Comparison of ENCODE assay signal across 19 cellular contexts in the genomic region with DNA sequence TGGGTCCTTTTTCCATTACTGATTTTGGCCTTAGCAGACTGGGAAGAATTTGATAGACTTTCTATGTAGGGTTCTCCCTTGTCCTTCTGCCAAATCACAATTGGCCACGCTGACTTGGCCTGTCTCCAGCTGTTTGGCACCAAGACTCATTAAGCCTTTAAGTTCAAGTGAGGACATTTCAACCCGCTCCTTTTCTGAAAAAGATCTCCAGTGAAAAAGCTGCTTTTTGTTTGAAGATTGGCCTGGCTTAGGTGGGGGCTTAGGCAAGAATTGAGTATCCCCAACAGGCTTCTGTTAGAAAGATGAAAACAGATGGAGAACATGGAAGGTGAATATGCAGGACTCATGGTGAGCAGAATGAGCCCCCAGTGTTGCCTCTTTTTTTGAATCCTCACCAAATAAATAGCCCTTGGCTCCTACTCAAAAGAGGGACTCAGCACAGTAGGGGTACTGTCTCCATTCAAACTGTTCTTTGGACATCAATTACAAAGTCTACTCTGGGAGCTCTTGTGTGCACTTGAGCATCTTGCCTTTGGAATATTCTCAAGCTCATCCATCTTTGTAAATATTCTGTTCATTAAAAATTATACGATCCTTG. TPM values are rescaled to one million over a fixed set of nuclear protein-coding genes. Genes with fewer than 3 reads are reported as not detected.
DNase-seq lines count a peak whose midpoint lies in the region; ATAC-seq and TF ChIP-seq lines count a peak whose summit lies in the region.
"Had no signal": no experiment of that assay in that cellular context is flagged by ENCODE, and none has a peak within 500 bp of the region (broad histone marks: within the 10 kb centered on the region; RNA-seq: fewer than 3 reads in every experiment).

No MANE protein-coding gene starts in this region.

- no peaks in the 10 kb centered on the region for H3K4me1 Mint-ChIP-seq in T-cell
- no peaks in the 10 kb centered on the region for H3K4me1 Mint-ChIP-seq in natural killer cell
- H3K4me1 Mint-ChIP-seq: activated T-helper 17 cell treated with anti-CD3 and anti-CD28 coated beads, Interleukin-2, amount 50 U/mL, for 72 hours; CD4-positive, alpha-beta memory T cell; stimulated activated effector memory CD8-positive, alpha-beta T cell treated with anti-CD3 and anti-CD28 coated beads, Interleukin-12 subunit alpha, Interleukin-12 subunit beta, amount 100 ng/mL, for 72 hours had no signal

- H3K4me3 ChIP-seq in SK-N-MC: 0 out of 2 replicates have a peak overlapping the region, but pooled peaks have one; percentile 10
- H3K4me3 ChIP-seq: HAP-1 had no signal

- H3K27ac ChIP-seq in SK-N-MC: no peak overlapping the region

- no peaks in the 10 kb centered on the region for H3K36me3 ChIP-seq in SK-N-MC (ENCODE audit: insufficient read depth, low read length)
- H3K36me3 ChIP-seq: HAP-1 had no signal

- POLR2A ChIA-PET in T-cell (lab: Charles Lee): no interaction called here

- H3K27ac Mint-ChIP-seq in T-cell (no peak overlapping the region), natural killer cell (no peak overlapping the region)
- H3K27ac Mint-ChIP-seq: activated T-helper 17 cell treated with anti-CD3 and anti-CD28 coated beads, Interleukin-2, amount 50 U/mL, for 72 hours; CD4-positive, alpha-beta memory T cell; stimulated activated effector memory CD8-positive, alpha-beta T cell treated with anti-CD3 and anti-CD28 coated beads, Interleukin-12 subunit alpha, Interleukin-12 subunit beta, amount 100 ng/mL, for 72 hours; type B pancreatic cell had no signal

- H3K9me3 ChIP-seq in SK-N-MC (ENCODE audit: low read depth, low read length): no peaks in the 10 kb centered on the region
- H3K9me3 ChIP-seq: HAP-1 had no signal

- intact Hi-C loops in Right ventricle myocardium superior (cut with DNase I) (no loop called here), cardiac septum (cut with DNase I) (no loop called here), natural killer cell (cut with micrococcal nuclease) (no loop called here)

- H3K36me3 Mint-ChIP-seq in T-cell (no peaks in the 10 kb centered on the region), natural killer cell (no peaks in the 10 kb centered on the region)
- H3K36me3 Mint-ChIP-seq: CD4-positive, alpha-beta memory T cell; stimulated activated effector memory CD8-positive, alpha-beta T cell treated with anti-CD3 and anti-CD28 coated beads, Interleukin-12 subunit alpha, Interleukin-12 subunit beta, amount 100 ng/mL, for 72 hours had no signal

- H3K27me3 Mint-ChIP-seq in T-cell: peaks cover 0 to 2% of the 10 kb centered on the region in 2 donors
- no peaks in the 10 kb centered on the region for H3K27me3 Mint-ChIP-seq in natural killer cell (ENCODE audit: low read depth in 2 of 2)

- CTCF ChIA-PET in T-cell (lab: Charles Lee): no interaction called here

- H3K9me3 Mint-ChIP-seq in T-cell (peaks cover 0 to 15% (median 5%) of the 10 kb centered on the region in 3 donors), natural killer cell (peaks cover 2 to 9% of the 10 kb centered on the region in 2 donors)

- H3K4me3 Mint-ChIP-seq in T-cell: no peak overlapping the region
- H3K4me3 Mint-ChIP-seq in natural killer cell: no peak overlapping the region
- H3K4me3 Mint-ChIP-seq: activated T-helper 17 cell treated with anti-CD3 and anti-CD28 coated beads, Interleukin-2, amount 50 U/mL, for 72 hours; CD4-positive, alpha-beta memory T cell; stimulated activated effector memory CD8-positive, alpha-beta T cell treated with anti-CD3 and anti-CD28 coated beads, Interleukin-12 subunit alpha, Interleukin-12 subunit beta, amount 100 ng/mL, for 72 hours; type B pancreatic cell had no signal

- TF ChIP-seq CTCF in natural killer cell (IDR thresholded peaks at IDR 0.05): no peak

- peak; percentile 68 for DNase-seq in Right ventricle myocardium superior
- DNase-seq in cardiac septum (ENCODE audit: low spot score): no peak
- no peak for DNase-seq in SK-N-MC (ENCODE audit: low read depth, low spot score)
- peak; percentile 35 to 44 for DNase-seq in hippocampal formation (lab: John Stamatoyannopoulos, UW)
- DNase-seq in T-cell: no peak
- DNase-seq in GM03348 (ENCODE audit: low spot score): no peak
- DNase-seq in T1000 (lab: John Stamatoyannopoulos, UW): no peak
- no peak for DNase-seq in natural killer cell
- DNase-seq: amniotic stem cell; CD4-positive, alpha-beta memory T cell; islet precursor cell; MV-4-11; NCI-H226; OCI-M1; small intestine had no signal

- no peak overlapping the region for H3K9ac ChIP-seq in SK-N-MC (ENCODE audit: insufficient read length)

- peak; percentile 67 for ATAC-seq in Right ventricle myocardium superior (ENCODE audit: poor library complexity)
- no peak for ATAC-seq in T-cell (replicated peaks in 1 of 4)
- ATAC-seq in natural killer cell: no peak
- ATAC-seq: activated T-helper 17 cell treated with anti-CD3 and anti-CD28 coated beads, Interleukin-2, amount 50 U/mL, for 72 hours; stimulated activated effector memory CD8-positive, alpha-beta T cell treated with anti-CD3 and anti-CD28 coated beads, Interleukin-12 subunit alpha, Interleukin-12 subunit beta, amount 100 ng/mL, for 72 hours had no signal

RNA-seq across cellular contexts. Expression of a gene that starts 28.4 kb away (rescaled TPM):
- 272 TPM for total RNA-seq in Right ventricle myocardium superior
- total RNA-seq in cardiac septum: 291 TPM
- under 1 TPM; 0.15 to 0.38 (median 0.30) TPM for total RNA-seq in T-cell
- total RNA-seq in natural killer cell: under 1 TPM in 1 of 3 donors, not detected in 2; 0.05 TPM
- total RNA-seq: activated T-helper 17 cell treated with anti-CD3 and anti-CD28 coated beads, Interleukin-2, amount 50 U/mL, for 72 hours; CD4-positive, alpha-beta memory T cell had no signal

Comparison
In these comparisons a context has a peak if more than half of its experiments do, and no peak if none do; other contexts are left out.
1. DNase-seq: peak in Right ventricle myocardium superior (single experiment) and hippocampal formation (2 of 2); none in cardiac septum (single experiment), SK-N-MC (single experiment), T-cell (0 of 34), GM03348 (single experiment), T1000 (single experiment) and natural killer cell (single experiment).
2. RNA of a gene that starts 28.4 kb away (total RNA-seq): 291 TPM in cardiac septum (single experiment) and 272 TPM in Right ventricle myocardium superior (single experiment); 0.15 to 0.38 TPM in T-cell and 0.05 TPM in natural killer cell; every median in the first group is over 100 times any median in the second.